2 cellular contexts compared by ENCODE assay signal in genomic region chr7:155870334-155871180, GRCh38.
TF ChIP-seq lines count a peak whose summit lies in the region.

No MANE protein-coding gene starts in this region.

TF ChIP-seq in HEK293, 187 proteins besides CTCF, POLR2A, EP300 and RAD21 (continued from another document):
- no peak for TF ChIP-seq AEBP2 (tag by site-specific recombination; IDR thresholded peaks at IDR 0.05; ENCODE audit: borderline replicate concordance)

TF ChIP-seq in H1, 55 proteins besides CTCF, POLR2A, EP300 and RAD21 (continued from another document):
- TF ChIP-seq MAX (IDR thresholded peaks at IDR 0.05) (no peak), PHF8 (conservative IDR thresholded peaks at IDR 0.05; ENCODE audit: low read depth, low read length) (no peak), CBX5 (IDR thresholded peaks at IDR 0.05; ENCODE audit: low read depth, low read length) (no peak), CHD7 (IDR thresholded peaks at IDR 0.05; ENCODE audit: insufficient replicate concordance, low read length) (no peak), TCF12 (IDR thresholded peaks at IDR 0.05; ENCODE audit: low read depth, low read length) (no peak), HDAC6 (IDR thresholded peaks at IDR 0.05; ENCODE audit: low read depth, low read length) (no peak), ATF3 (IDR thresholded peaks at IDR 0.05; ENCODE audit: insufficient read depth, low read depth, low read length) (no peak), CREB1 (IDR thresholded peaks at IDR 0.05) (no peak), SP2 (IDR thresholded peaks at IDR 0.05; ENCODE audit: low read length) (no peak), NRF1 (IDR thresholded peaks at IDR 0.05; ENCODE audit: low read depth, low read length) (no peak)
